Comparison of ENCODE assay signal across 18 cellular contexts in genomic region chr12:76345569-76345968, GRCh38.
"Had no signal": no experiment of that assay in that cellular context is flagged by ENCODE, and none has a peak within 500 bp of the region (broad histone marks: within the 10 kb centered on the region; RNA-seq: fewer than 3 reads in every experiment).

No MANE protein-coding gene starts in this region.

- H3K9me3 ChIP-seq: esophagus squamous epithelium, mucosa of descending colon, right atrium auricular region, tibial nerve had no signal

- H3K27ac Mint-ChIP-seq: activated B cell treated with CpG ODN at 0.5 μM for 24 hours; activated CD4-positive, alpha-beta T cell treated with anti-CD3 and anti-CD28 coated beads, Interleukin-2, amount 10 ng/mL, durations not matched to agents 7 days and 5 days; activated naive CD4-positive, alpha-beta T cell treated with anti-CD3 and anti-CD28 coated beads, Interleukin-2, amount 10 ng/mL, durations not matched to agents 7 days and 5 days; activated T-helper 17 cell treated with anti-CD3 and anti-CD28 coated beads, Interleukin-2, amount 50 U/mL, for 72 hours; natural killer cell; stimulated activated memory B cell treated with anti-CD40 and anti-IgM and Interleukin-4, amounts not matched to agents 10 μg/mL and 1 μg/mL and 100 μg/mL, for 72 hours; T-helper 17 cell had no signal

- H3K27me3 ChIP-seq: dorsolateral prefrontal cortex, esophagus squamous epithelium, hepatocyte, right atrium auricular region, tibial nerve had no signal

- H3K4me3 Mint-ChIP-seq: activated B cell treated with CpG ODN at 0.5 μM for 24 hours; activated CD4-positive, alpha-beta T cell treated with anti-CD3 and anti-CD28 coated beads, Interleukin-2, amount 10 ng/mL, durations not matched to agents 7 days and 5 days; activated naive CD4-positive, alpha-beta T cell treated with anti-CD3 and anti-CD28 coated beads, Interleukin-2, amount 10 ng/mL, durations not matched to agents 7 days and 5 days; stimulated activated memory B cell treated with anti-CD40 and anti-IgM and Interleukin-4, amounts not matched to agents 10 μg/mL and 1 μg/mL and 100 μg/mL, for 72 hours; T-helper 17 cell had no signal

- DNase-seq: activated B cell treated with CpG ODN at 0.5 μM for 24 hours; activated CD4-positive, alpha-beta T cell treated with anti-CD3 and anti-CD28 coated beads, Interleukin-2, amount 10 ng/mL, durations not matched to agents 7 days and 5 days; activated naive CD4-positive, alpha-beta T cell treated with anti-CD3 and anti-CD28 coated beads, Interleukin-2, amount 10 ng/mL, durations not matched to agents 7 days and 5 days; activated T-cell treated with anti-CD3 and anti-CD28 coated beads for 4 hours; dorsolateral prefrontal cortex; esophagus squamous epithelium; mucosa of descending colon; natural killer cell; nucleus accumbens; T-helper 17 cell had no signal

- FAIRE-seq: endometrium, frontal cortex, TTC549 had no signal

- ATAC-seq: activated T-helper 17 cell treated with anti-CD3 and anti-CD28 coated beads, Interleukin-2, amount 50 U/mL, for 72 hours; mucosa of descending colon; natural killer cell; stimulated activated memory B cell treated with anti-CD40 and anti-IgM and Interleukin-4, amounts not matched to agents 10 μg/mL and 1 μg/mL and 100 μg/mL, for 72 hours; T-helper 17 cell had no signal

- H3K27me3 Mint-ChIP-seq: activated B cell treated with CpG ODN at 0.5 μM for 24 hours; activated CD4-positive, alpha-beta T cell treated with anti-CD3 and anti-CD28 coated beads, Interleukin-2, amount 10 ng/mL, durations not matched to agents 7 days and 5 days; activated naive CD4-positive, alpha-beta T cell treated with anti-CD3 and anti-CD28 coated beads, Interleukin-2, amount 10 ng/mL, durations not matched to agents 7 days and 5 days; activated T-helper 17 cell treated with anti-CD3 and anti-CD28 coated beads, Interleukin-2, amount 50 U/mL, for 72 hours; stimulated activated memory B cell treated with anti-CD40 and anti-IgM and Interleukin-4, amounts not matched to agents 10 μg/mL and 1 μg/mL and 100 μg/mL, for 72 hours; T-helper 17 cell had no signal

- H3K4me3 ChIP-seq: esophagus squamous epithelium, hepatocyte, mucosa of descending colon, right atrium auricular region, tibial nerve had no signal

- H3K27ac ChIP-seq: hepatocyte had no signal

- H2AFZ ChIP-seq: hepatocyte had no signal

- H3K36me3 ChIP-seq: esophagus squamous epithelium, right atrium auricular region, tibial nerve had no signal

- H3K36me3 Mint-ChIP-seq: natural killer cell had no signal

- H3K9me3 Mint-ChIP-seq: activated B cell treated with CpG ODN at 0.5 μM for 24 hours; activated CD4-positive, alpha-beta T cell treated with anti-CD3 and anti-CD28 coated beads, Interleukin-2, amount 10 ng/mL, durations not matched to agents 7 days and 5 days; activated naive CD4-positive, alpha-beta T cell treated with anti-CD3 and anti-CD28 coated beads, Interleukin-2, amount 10 ng/mL, durations not matched to agents 7 days and 5 days; activated T-helper 17 cell treated with anti-CD3 and anti-CD28 coated beads, Interleukin-2, amount 50 U/mL, for 72 hours; natural killer cell; stimulated activated memory B cell treated with anti-CD40 and anti-IgM and Interleukin-4, amounts not matched to agents 10 μg/mL and 1 μg/mL and 100 μg/mL, for 72 hours had no signal
